In genomic region chr20:23420943-23421925, GRCh38 we compare ENCODE assay signal across 8 cellular contexts. TPM values are rescaled to one million over a fixed set of nuclear protein-coding genes. Genes with fewer than 3 reads are reported as not detected.
DNase-seq lines count a peak whose midpoint lies in the region; ATAC-seq and TF ChIP-seq lines count a peak whose summit lies in the region.

Gene NAPB, minus strand, starts transcription at chr20:23421488. Its CDS starts 86 bp downstream, at chr20:23421402.

- peak; percentile 88 to 90 for TF ChIP-seq POLR2A in gastroesophageal sphincter (IDR thresholded peaks at IDR 0.05)

- no peaks in the 10 kb centered on the region for H3K36me3 Mint-ChIP-seq in activated naive CD4-positive, alpha-beta T cell treated with anti-CD3 and anti-CD28 coated beads for 36 hours (ENCODE audit: low read depth)

- peaks cover 24% of the 10 kb centered on the region for H3K4me1 Mint-ChIP-seq in activated naive CD4-positive, alpha-beta T cell treated with anti-CD3 and anti-CD28 coated beads for 36 hours (ENCODE audit: low read depth)

- DNase-seq in GM10266 (ENCODE audit: extremely low spot score) (peak; percentile 95), NAMALWA (ENCODE audit: low spot score) (peak; percentile 95), SK-MEL-5 (ENCODE audit: low read depth, low spot score) (peak; percentile 95), non-pigmented ciliary epithelial cell (ENCODE audit: low read depth) (peak; percentile 44), substantia nigra (lab: John Stamatoyannopoulos, UW) (peak; percentile 74 to 98 (median 94))
- peak; percentile 94 for DNase-seq in activated naive CD4-positive, alpha-beta T cell treated with anti-CD3 and anti-CD28 coated beads for 36 hours

- H3K4me3 Mint-ChIP-seq in activated naive CD4-positive, alpha-beta T cell treated with anti-CD3 and anti-CD28 coated beads for 36 hours: peak within 1 kb of the TSS; percentile 81

- H3K4me1 ChIP-seq in gastroesophageal sphincter: peaks cover 0 to 43% (median 2%) of the 10 kb centered on the region in 3 donors

- H3K27ac Mint-ChIP-seq in activated naive CD4-positive, alpha-beta T cell treated with anti-CD3 and anti-CD28 coated beads for 36 hours: no peak within 1 kb of the TSS

- H3K27me3 ChIP-seq in gastroesophageal sphincter: no peaks in the 10 kb centered on the region

- no peaks in the 10 kb centered on the region for H3K36me3 ChIP-seq in gastroesophageal sphincter

- intact Hi-C loops in activated naive CD4-positive, alpha-beta T cell treated with anti-CD3 and anti-CD28 coated beads for 36 hours (cut with micrococcal nuclease): loop anchor here (1.0 kb wide), 5 partner anchors 22 to 71 kb away; partner anchors contain the start of genes GZF1 and NXT1

- no peak for TF ChIP-seq EP300 in gastroesophageal sphincter (IDR thresholded peaks at IDR 0.05)

- no peaks in the 10 kb centered on the region for H3K9me3 Mint-ChIP-seq in activated naive CD4-positive, alpha-beta T cell treated with anti-CD3 and anti-CD28 coated beads for 36 hours

- peak; percentile 96 for ATAC-seq in HG02571 (IDR thresholded peaks at IDR 0.05; ENCODE audit: unreplicated experiment)
- ATAC-seq in gastroesophageal sphincter: peak; percentile 100

- in situ Hi-C loops in SK-MEL-5 (cut with HindIII; ENCODE audit: low pct_unique_long_range_greater_than_20kb, low sequenced_read_pairs): no loop called here

- 0 to 4% methylated on average over 4 to 5 of the region's 64 CpGs for WGBS in gastroesophageal sphincter (ENCODE audit: low coverage in 1 of 2), 2 donors

- H3K27me3 Mint-ChIP-seq in activated naive CD4-positive, alpha-beta T cell treated with anti-CD3 and anti-CD28 coated beads for 36 hours (ENCODE audit: low read depth): peaks cover 5% of the 10 kb centered on the region

- no peaks in the 10 kb centered on the region for H3K9me3 ChIP-seq in gastroesophageal sphincter

- peak within 1 kb of the TSS; percentile 90 to 95 for H3K4me3 ChIP-seq in gastroesophageal sphincter

- peak within 1 kb of the TSS; percentile 89 to 95 (median 91) for H3K27ac ChIP-seq in gastroesophageal sphincter
- H3K27ac ChIP-seq in substantia nigra (ENCODE audit: low read depth, low read length, poor library complexity, severe bottlenecking): peak within 1 kb of the TSS; percentile 77

- CTCF ChIA-PET in activated naive CD4-positive, alpha-beta T cell treated with anti-CD3 and anti-CD28 coated beads for 36 hours (lab: Charles Lee): interaction anchor here (0.7 to 3.1 kb wide), 6 partner anchors 15 to 71 kb away, joined by 3 to 17 read pairs (median 3); partner anchors contain the start of gene NXT1

- TF ChIP-seq CTCF in GM10266 (IDR thresholded peaks at IDR 0.05; ENCODE audit: control insufficient read depth, insufficient read depth, low read depth, missing control alignments) (peak; percentile 20), gastroesophageal sphincter (IDR thresholded peaks at IDR 0.05) (peak; percentile 31 to 86 (median 77))

RNA-seq across cellular contexts. Expression of gene NAPB, which starts in this region (rescaled TPM):
- total RNA-seq in SK-MEL-5 (2014; rRNA removed; shearing (Covaris generic)): 9.4 and 13.1 TPM in 2 replicates
- polyA plus RNA-seq in SK-MEL-5 (2015; cell fraction: cytosol; rRNA removed): 6.8 and 7.7 TPM in 2 replicates
- polyA plus RNA-seq in SK-MEL-5 (2015; cell fraction: nucleus; rRNA removed): 66.1 and 74.1 TPM in 2 replicates
- 1 to 10 TPM; 5.4 to 7.6 TPM for total RNA-seq in activated naive CD4-positive, alpha-beta T cell treated with anti-CD3 and anti-CD28 coated beads for 36 hours
- 10 to 100 TPM; 14.0 to 20.1 (median 18.1) TPM for total RNA-seq in gastroesophageal sphincter

Comparison
In these comparisons a context has a peak if more than half of its experiments do, and no peak if none do; other contexts are left out.
1. Peak in every context shown above with its lines: DNase-seq, ATAC-seq, H3K4me3 ChIP-seq and H3K27ac ChIP-seq.
2. DNase-seq: peak in every context shown above with its lines; median percentile 95 in GM10266; 95 in NAMALWA; 95 in SK-MEL-5; 94 in activated naive CD4-positive, alpha-beta T cell treated with anti-CD3 and anti-CD28 coated beads for 36 hours; 94 in substantia nigra; 44 in non-pigmented ciliary epithelial cell.